1 cellular context compared by ENCODE assay signal in the genomic region with DNA sequence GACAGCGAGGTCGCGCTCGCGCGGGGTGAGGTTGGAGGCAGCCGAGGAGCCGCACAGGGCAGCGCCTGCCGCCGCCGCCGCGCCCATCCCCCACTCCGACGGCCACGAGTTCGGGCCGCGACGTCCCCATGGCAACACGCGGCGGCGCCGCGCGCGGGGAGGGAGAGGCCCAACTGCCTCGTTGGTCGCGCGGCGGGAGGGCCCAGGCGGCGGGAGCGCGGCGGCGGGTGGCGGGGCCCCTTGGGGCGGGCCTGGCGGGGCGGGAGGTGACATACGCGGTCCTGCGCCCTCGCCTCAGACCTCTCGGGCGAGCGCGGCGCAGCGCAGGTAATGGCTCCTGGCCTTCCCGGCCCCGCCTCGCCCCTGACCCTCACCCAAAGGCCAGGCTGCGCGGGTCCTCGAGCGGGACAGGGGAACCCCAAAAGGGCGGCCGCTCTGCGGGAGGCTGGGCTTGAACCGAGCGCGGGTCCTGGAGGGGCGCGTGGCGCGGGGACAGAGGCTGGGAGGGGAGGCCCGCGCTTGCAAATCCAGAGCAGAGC.
TF ChIP-seq lines count a peak whose summit lies in the region.

TSS of gene DEUP1 (plus strand) at position 297 of the 539 bp plus-strand sequence. CDS start 1,518 bp downstream, outside the sequence.

TF ChIP-seq in HEK293T, 16 proteins besides CTCF, POLR2A, EP300 and RAD21:
- TF ChIP-seq SUZ12 (IDR thresholded peaks at IDR 0.05): no peak
- no peak for TF ChIP-seq ELF4 (IDR thresholded peaks at IDR 0.05)
- TF ChIP-seq BHLHE40 (IDR thresholded peaks at IDR 0.05; ENCODE audit: borderline replicate concordance): no peak
- TF ChIP-seq SP1 (IDR thresholded peaks at IDR 0.05): no peak
